In the genomic region with DNA sequence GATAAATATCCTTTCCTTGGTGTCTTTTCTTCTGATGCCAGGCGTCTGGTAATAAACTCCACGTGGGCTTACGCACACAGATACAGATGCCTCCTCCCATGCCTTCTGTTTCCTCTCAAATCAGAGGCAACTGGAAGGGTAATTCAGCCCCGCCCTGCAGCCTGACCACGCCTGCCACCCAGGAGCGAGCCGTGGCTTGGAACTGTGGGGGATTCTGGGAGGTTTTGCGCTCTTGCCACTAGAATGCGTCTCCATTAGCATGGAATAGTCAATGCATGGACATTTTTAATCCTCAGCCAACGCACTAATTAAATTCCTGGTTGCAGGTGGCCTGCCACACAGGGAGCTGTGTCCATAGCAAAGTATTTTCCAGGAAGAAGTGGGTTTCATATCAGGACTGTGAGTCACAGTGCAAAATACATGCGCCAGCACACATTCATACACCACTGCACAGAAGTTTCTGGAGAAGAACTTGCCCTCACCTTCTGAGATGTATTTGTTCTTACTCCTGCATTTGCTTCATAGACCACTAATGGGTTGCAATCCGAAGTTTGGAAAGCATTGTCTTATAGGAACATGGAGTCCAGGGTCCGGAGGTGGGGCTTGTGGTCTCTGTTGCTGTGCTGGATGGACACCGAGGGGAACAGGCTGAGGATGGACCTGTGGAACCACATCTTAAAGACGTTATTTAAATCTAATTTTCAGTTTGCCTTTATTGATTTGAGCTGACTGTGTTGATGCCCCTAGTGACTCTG, we compare ENCODE assay signal across 9 cellular contexts.
A peak's percentile ranks its signal among the peaks of the same experiment; 100 is the strongest.
DNase-seq lines count a peak whose midpoint lies in the region; ATAC-seq, FAIRE-seq and TF ChIP-seq lines count a peak whose summit lies in the region.
"Had no signal": no experiment of that assay in that cellular context is flagged by ENCODE, and none has a peak within 500 bp of the region (broad histone marks: within the 10 kb centered on the region; RNA-seq: fewer than 3 reads in every experiment).

No MANE protein-coding gene starts in this region.

- H3K4me3 ChIP-seq in hepatocyte: no peak overlapping the region
- H3K4me3 ChIP-seq: adrenal gland had no signal

- no peaks in the 10 kb centered on the region for H3K27me3 ChIP-seq in hepatocyte
- H3K27me3 ChIP-seq: adrenal gland had no signal

- H3K79me2 ChIP-seq in hepatocyte: no peaks in the 10 kb centered on the region

- no peaks in the 10 kb centered on the region for H3K36me3 ChIP-seq in hepatocyte (replicated peaks; ENCODE audit: insufficient read depth, low read depth)
- H3K36me3 ChIP-seq: adrenal gland had no signal

- TF ChIP-seq CTCF in hepatocyte (IDR thresholded peaks at IDR 0.05; ENCODE audit: poor library complexity): no peak

- DNase-seq in stimulated activated CD4-positive, alpha-beta T cell treated with anti-CD3 and anti-CD28 coated beads, Interleukin-15, amount 100 ng/mL, for 24 hours: peak; percentile 33
- DNase-seq in stimulated activated CD4-positive, alpha-beta T cell treated with anti-CD3 and anti-CD28 coated beads, Interleukin-1b, Interleukin-23, amount 100 ng/mL, for 48 hours: no peak
- DNase-seq in SW480 (ENCODE audit: low spot score) (peak; percentile 64), hepatocyte (ENCODE audit: low spot score) (peak; percentile 59), urothelium cell line (ENCODE audit: low spot score) (peak; percentile 66), hepatic stellate cell (ENCODE audit: low spot score) (no peak), CD1c-positive myeloid dendritic cell (ENCODE audit: extremely low spot score) (no peak)

- no peaks in the 10 kb centered on the region for H3K9me3 ChIP-seq in hepatocyte (ENCODE audit: low read depth)
- H3K9me3 ChIP-seq: adrenal gland had no signal

- no peak overlapping the region for H3K27ac ChIP-seq in hepatocyte
- H3K27ac ChIP-seq: adrenal gland had no signal

- H3K9me2 ChIP-seq in hepatocyte (replicated peaks; ENCODE audit: insufficient read depth): no peaks in the 10 kb centered on the region

- ATAC-seq in GM19397 (IDR thresholded peaks at IDR 0.05; ENCODE audit: unreplicated experiment): no peak

- WGBS in hepatocyte (ENCODE audit: low lambda C conversion rate, missing lambda C conversion rate): 59% methylated on average over 15 of the region's 15 CpGs

- no peaks in the 10 kb centered on the region for H4K20me1 ChIP-seq in hepatocyte (ENCODE audit: insufficient read depth, poor library complexity, severe bottlenecking)

- peak; percentile 90 for FAIRE-seq in urothelium cell line (lab: Jason Lieb, UNC)

- H3K4me2 ChIP-seq in hepatocyte: peak overlapping the region; percentile 25

- H2AFZ ChIP-seq in hepatocyte: no peak overlapping the region

- H3K4me1 ChIP-seq in hepatocyte (ENCODE audit: insufficient read depth): peaks cover 6% of the 10 kb centered on the region

Comparison
In these comparisons a context has a peak if more than half of its experiments do, and no peak if none do; other contexts are left out.
1. DNase-seq: peak in stimulated activated CD4-positive, alpha-beta T cell treated with anti-CD3 and anti-CD28 coated beads, Interleukin-15, amount 100 ng/mL, for 24 hours (single experiment), SW480 (single experiment), hepatocyte (single experiment) and urothelium cell line (single experiment); none in stimulated activated CD4-positive, alpha-beta T cell treated with anti-CD3 and anti-CD28 coated beads, Interleukin-1b, Interleukin-23, amount 100 ng/mL, for 48 hours (single experiment), hepatic stellate cell (single experiment) and CD1c-positive myeloid dendritic cell (single experiment).